In genomic region chr15:29815000-29815704, GRCh38 we compare ENCODE assay signal across 1 cellular context.
A peak's percentile ranks its signal among the peaks of the same experiment; 100 is the strongest.
TF ChIP-seq lines count a peak whose summit lies in the region.

No MANE protein-coding gene starts in this region.

TF ChIP-seq in K562, 482 proteins besides CTCF, POLR2A, EP300 and RAD21 (continued from another document and continues in another):
- TF ChIP-seq, protein P1, sequence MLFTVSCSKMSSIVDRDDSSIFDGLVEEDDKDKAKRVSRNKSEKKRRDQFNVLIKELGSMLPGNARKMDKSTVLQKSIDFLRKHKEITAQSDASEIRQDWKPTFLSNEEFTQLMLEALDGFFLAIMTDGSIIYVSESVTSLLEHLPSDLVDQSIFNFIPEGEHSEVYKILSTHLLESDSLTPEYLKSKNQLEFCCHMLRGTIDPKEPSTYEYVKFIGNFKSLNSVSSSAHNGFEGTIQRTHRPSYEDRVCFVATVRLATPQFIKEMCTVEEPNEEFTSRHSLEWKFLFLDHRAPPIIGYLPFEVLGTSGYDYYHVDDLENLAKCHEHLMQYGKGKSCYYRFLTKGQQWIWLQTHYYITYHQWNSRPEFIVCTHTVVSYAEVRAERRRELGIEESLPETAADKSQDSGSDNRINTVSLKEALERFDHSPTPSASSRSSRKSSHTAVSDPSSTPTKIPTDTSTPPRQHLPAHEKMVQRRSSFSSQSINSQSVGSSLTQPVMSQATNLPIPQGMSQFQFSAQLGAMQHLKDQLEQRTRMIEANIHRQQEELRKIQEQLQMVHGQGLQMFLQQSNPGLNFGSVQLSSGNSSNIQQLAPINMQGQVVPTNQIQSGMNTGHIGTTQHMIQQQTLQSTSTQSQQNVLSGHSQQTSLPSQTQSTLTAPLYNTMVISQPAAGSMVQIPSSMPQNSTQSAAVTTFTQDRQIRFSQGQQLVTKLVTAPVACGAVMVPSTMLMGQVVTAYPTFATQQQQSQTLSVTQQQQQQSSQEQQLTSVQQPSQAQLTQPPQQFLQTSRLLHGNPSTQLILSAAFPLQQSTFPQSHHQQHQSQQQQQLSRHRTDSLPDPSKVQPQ (CRISPR knock-in tag; IDR thresholded peaks at IDR 0.05; ENCODE audit: borderline replicate concordance) = no peak
- TF ChIP-seq NFE2L1 (tag; IDR thresholded peaks at IDR 0.05; ENCODE audit: borderline replicate concordance, low read depth) = no peak
- TF ChIP-seq ELF4 (CRISPR knock-in tag; IDR thresholded peaks at IDR 0.05) = no peak
- no peak for TF ChIP-seq ZBTB12 (CRISPR knock-in tag; IDR thresholded peaks at IDR 0.05)
- TF ChIP-seq PCBP2 (IDR thresholded peaks at IDR 0.05; ENCODE audit: low read depth, low read length, poor library complexity, severe bottlenecking) = no peak
- TF ChIP-seq RBM25 (IDR thresholded peaks at IDR 0.05; ENCODE audit: low read depth, low read length, severe bottlenecking) = no peak
- TF ChIP-seq STAG1 (CRISPR knock-in tag; IDR thresholded peaks at IDR 0.05; ENCODE audit: borderline replicate concordance) = no peak
- TF ChIP-seq PCBP1 (IDR thresholded peaks at IDR 0.05; ENCODE audit: low read depth, low read length, poor library complexity, severe bottlenecking) = no peak
- no peak for TF ChIP-seq CXXC5 (CRISPR knock-in tag; IDR thresholded peaks at IDR 0.05)
- TF ChIP-seq TAF9B (IDR thresholded peaks at IDR 0.05; ENCODE audit: partially characterized antibody) = peak; percentile 91
- TF ChIP-seq ZNF232 (CRISPR knock-in tag; IDR thresholded peaks at IDR 0.05) = no peak
- no peak for TF ChIP-seq ZNF830 (CRISPR knock-in tag; IDR thresholded peaks at IDR 0.05)
- TF ChIP-seq SNAPC5 (CRISPR knock-in tag; IDR thresholded peaks at IDR 0.05) = no peak
- TF ChIP-seq GTF2B (IDR thresholded peaks at IDR 0.05; ENCODE audit: extremely low read depth, insufficient read length) = no peak
- TF ChIP-seq MYC (IDR thresholded peaks at IDR 0.05; ENCODE audit: low read depth, low read length) = peak; percentile 53
- no peak for TF ChIP-seq MYC (CRISPR knock-in tag; IDR thresholded peaks at IDR 0.05; ENCODE audit: borderline replicate concordance, low read depth)
- TF ChIP-seq FOXA1 (IDR thresholded peaks at IDR 0.05; ENCODE audit: borderline replicate concordance) = no peak
- TF ChIP-seq, protein P2, sequence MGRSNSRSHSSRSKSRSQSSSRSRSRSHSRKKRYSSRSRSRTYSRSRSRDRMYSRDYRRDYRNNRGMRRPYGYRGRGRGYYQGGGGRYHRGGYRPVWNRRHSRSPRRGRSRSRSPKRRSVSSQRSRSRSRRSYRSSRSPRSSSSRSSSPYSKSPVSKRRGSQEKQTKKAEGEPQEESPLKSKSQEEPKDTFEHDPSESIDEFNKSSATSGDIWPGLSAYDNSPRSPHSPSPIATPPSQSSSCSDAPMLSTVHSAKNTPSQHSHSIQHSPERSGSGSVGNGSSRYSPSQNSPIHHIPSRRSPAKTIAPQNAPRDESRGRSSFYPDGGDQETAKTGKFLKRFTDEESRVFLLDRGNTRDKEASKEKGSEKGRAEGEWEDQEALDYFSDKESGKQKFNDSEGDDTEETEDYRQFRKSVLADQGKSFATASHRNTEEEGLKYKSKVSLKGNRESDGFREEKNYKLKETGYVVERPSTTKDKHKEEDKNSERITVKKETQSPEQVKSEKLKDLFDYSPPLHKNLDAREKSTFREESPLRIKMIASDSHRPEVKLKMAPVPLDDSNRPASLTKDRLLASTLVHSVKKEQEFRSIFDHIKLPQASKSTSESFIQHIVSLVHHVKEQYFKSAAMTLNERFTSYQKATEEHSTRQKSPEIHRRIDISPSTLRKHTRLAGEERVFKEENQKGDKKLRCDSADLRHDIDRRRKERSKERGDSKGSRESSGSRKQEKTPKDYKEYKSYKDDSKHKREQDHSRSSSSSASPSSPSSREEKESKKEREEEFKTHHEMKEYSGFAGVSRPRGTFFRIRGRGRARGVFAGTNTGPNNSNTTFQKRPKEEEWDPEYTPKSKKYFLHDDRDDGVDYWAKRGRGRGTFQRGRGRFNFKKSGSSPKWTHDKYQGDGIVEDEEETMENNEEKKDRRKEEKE (IDR thresholded peaks at IDR 0.05; ENCODE audit: borderline replicate concordance in 1 of 2, control insufficient read depth in 1 of 2, low read depth in 2 of 2, low read length in 1 of 2) = no peak
- TF ChIP-seq YBX1 (IDR thresholded peaks at IDR 0.05) = no peak
- TF ChIP-seq, protein P3, sequence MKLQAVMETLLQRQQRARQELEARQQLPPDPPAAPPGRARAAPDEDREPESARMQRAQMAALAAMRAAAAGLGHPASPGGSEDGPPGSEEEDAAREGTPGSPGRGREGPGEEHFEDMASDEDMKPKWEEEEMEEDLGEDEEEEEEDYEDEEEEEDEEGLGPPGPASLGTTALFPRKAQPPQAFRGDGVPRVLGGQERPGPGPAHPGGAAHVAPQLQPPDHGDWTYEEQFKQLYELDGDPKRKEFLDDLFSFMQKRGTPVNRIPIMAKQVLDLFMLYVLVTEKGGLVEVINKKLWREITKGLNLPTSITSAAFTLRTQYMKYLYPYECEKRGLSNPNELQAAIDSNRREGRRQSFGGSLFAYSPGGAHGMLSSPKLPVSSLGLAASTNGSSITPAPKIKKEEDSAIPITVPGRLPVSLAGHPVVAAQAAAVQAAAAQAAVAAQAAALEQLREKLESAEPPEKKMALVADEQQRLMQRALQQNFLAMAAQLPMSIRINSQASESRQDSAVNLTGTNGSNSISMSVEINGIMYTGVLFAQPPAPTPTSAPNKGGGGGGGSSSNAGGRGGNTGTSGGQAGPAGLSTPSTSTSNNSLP (IDR thresholded peaks at IDR 0.05; ENCODE audit: borderline replicate concordance, low read depth, low read length) = peak; percentile 47; the same call in 1 of the 2 replicates
- TF ChIP-seq HNRNPLL (IDR thresholded peaks at IDR 0.05; ENCODE audit: low read depth, low read length, poor library complexity, severe bottlenecking) = no peak
- TF ChIP-seq TFE3 (CRISPR knock-in tag; IDR thresholded peaks at IDR 0.05) = no peak
- no peak for TF ChIP-seq IFI16 (CRISPR knock-in tag; IDR thresholded peaks at IDR 0.05)
- peak; percentile 66; the same call in 1 of the 2 replicates for TF ChIP-seq L3MBTL2 (IDR thresholded peaks at IDR 0.05)
- no peak for TF ChIP-seq U2AF2 (optimal IDR thresholded peaks at IDR 0.05; ENCODE audit: low read depth, low read length)
- no peak for TF ChIP-seq POLR2AphosphoS2 (IDR thresholded peaks at IDR 0.05; ENCODE audit: low read length)
- no peak for TF ChIP-seq KLF10 (CRISPR knock-in tag; IDR thresholded peaks at IDR 0.05)
- peak; percentile 79 for TF ChIP-seq MAFF (IDR thresholded peaks at IDR 0.05; ENCODE audit: low read length)
- no peak for TF ChIP-seq KLF1 (tag; IDR thresholded peaks at IDR 0.05)
- TF ChIP-seq ZFX (CRISPR knock-in tag; IDR thresholded peaks at IDR 0.05) = no peak
- TF ChIP-seq SMARCB1 (IDR thresholded peaks at IDR 0.05; ENCODE audit: insufficient read length, low read depth) = no peak
- no peak for TF ChIP-seq ADNP (tag; IDR thresholded peaks at IDR 0.05)
- TF ChIP-seq JUNB (CRISPR knock-in tag; conservative IDR thresholded peaks at IDR 0.05) = no peak
- TF ChIP-seq SPI1 (IDR thresholded peaks at IDR 0.05; ENCODE audit: borderline replicate concordance, low read depth, low read length) = no peak
- TF ChIP-seq, protein P4, sequence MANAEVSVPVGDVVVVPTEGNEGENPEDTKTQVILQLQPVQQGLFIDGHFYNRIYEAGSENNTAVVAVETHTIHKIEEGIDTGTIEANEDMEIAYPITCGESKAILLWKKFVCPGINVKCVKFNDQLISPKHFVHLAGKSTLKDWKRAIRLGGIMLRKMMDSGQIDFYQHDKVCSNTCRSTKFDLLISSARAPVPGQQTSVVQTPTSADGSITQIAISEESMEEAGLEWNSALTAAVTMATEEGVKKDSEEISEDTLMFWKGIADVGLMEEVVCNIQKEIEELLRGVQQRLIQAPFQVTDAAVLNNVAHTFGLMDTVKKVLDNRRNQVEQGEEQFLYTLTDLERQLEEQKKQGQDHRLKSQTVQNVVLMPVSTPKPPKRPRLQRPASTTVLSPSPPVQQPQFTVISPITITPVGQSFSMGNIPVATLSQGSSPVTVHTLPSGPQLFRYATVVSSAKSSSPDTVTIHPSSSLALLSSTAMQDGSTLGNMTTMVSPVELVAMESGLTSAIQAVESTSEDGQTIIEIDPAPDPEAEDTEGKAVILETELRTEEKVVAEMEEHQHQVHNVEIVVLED (CRISPR knock-in tag; IDR thresholded peaks at IDR 0.05) = no peak
- no peak for TF ChIP-seq CBFA2T3 (IDR thresholded peaks at IDR 0.05)
- TF ChIP-seq SIN3A (IDR thresholded peaks at IDR 0.05; ENCODE audit: borderline replicate concordance in 2 of 2, control insufficient read depth in 1 of 2, low read depth in 2 of 2, low read length in 2 of 2) = no peak; a peak in 1 of 4 replicates
- TF ChIP-seq ZNF197 (CRISPR knock-in tag; IDR thresholded peaks at IDR 0.05; ENCODE audit: low read depth) = no peak
- no peak for TF ChIP-seq HMGN3 (IDR thresholded peaks at IDR 0.05; ENCODE audit: borderline replicate concordance, extremely low read depth, insufficient read length, low read depth, low read length)
- no peak for TF ChIP-seq RHOXF2B (CRISPR knock-in tag; conservative IDR thresholded peaks at IDR 0.05)
- TF ChIP-seq E2F6 (IDR thresholded peaks at IDR 0.05; ENCODE audit: borderline replicate concordance in 1 of 2, extremely low read depth in 1 of 2, insufficient read depth in 1 of 2, insufficient read length in 1 of 2, low read depth in 1 of 2, low read length in 1 of 2, poor library complexity in 1 of 2, severe bottlenecking in 1 of 2) = peak in 1 of 2 experiments; percentile 30
- TF ChIP-seq, protein P5, sequence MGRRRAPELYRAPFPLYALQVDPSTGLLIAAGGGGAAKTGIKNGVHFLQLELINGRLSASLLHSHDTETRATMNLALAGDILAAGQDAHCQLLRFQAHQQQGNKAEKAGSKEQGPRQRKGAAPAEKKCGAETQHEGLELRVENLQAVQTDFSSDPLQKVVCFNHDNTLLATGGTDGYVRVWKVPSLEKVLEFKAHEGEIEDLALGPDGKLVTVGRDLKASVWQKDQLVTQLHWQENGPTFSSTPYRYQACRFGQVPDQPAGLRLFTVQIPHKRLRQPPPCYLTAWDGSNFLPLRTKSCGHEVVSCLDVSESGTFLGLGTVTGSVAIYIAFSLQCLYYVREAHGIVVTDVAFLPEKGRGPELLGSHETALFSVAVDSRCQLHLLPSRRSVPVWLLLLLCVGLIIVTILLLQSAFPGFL (CRISPR knock-in tag; IDR thresholded peaks at IDR 0.05) = no peak
- TF ChIP-seq, protein P6, sequence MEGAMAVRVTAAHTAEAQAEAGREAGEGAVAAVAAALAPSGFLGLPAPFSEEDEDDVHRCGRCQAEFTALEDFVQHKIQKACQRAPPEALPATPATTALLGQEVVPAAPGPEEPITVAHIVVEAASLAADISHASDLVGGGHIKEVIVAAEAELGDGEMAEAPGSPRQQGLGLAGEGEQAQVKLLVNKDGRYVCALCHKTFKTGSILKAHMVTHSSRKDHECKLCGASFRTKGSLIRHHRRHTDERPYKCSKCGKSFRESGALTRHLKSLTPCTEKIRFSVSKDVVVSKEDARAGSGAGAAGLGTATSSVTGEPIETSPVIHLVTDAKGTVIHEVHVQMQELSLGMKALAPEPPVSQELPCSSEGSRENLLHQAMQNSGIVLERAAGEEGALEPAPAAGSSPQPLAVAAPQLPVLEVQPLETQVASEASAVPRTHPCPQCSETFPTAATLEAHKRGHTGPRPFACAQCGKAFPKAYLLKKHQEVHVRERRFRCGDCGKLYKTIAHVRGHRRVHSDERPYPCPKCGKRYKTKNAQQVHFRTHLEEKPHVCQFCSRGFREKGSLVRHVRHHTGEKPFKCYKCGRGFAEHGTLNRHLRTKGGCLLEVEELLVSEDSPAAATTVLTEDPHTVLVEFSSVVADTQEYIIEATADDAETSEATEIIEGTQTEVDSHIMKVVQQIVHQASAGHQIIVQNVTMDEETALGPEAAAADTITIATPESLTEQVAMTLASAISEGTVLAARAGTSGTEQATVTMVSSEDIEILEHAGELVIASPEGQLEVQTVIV (CRISPR knock-in tag; IDR thresholded peaks at IDR 0.05; ENCODE audit: borderline replicate concordance) = no peak
- no peak for TF ChIP-seq MCM5 (IDR thresholded peaks at IDR 0.05; ENCODE audit: low read depth)
- TF ChIP-seq ARHGAP35 (IDR thresholded peaks at IDR 0.05; ENCODE audit: partially characterized antibody) = no peak
- peak; percentile 53; the same call in 1 of the 2 replicates for TF ChIP-seq JUND (IDR thresholded peaks at IDR 0.05; ENCODE audit: borderline replicate concordance, low read depth, low read length)
- peak; percentile 46; the same call in 1 of the 3 replicates for TF ChIP-seq JUND (tag; IDR thresholded peaks at IDR 0.05; ENCODE audit: borderline replicate concordance, low read depth, low read length)
- no peak for TF ChIP-seq SRSF7 (optimal IDR thresholded peaks at IDR 0.05; ENCODE audit: low read depth, low read length)
